In genomic region chr1:203289281-203289981, GRCh38 we compare ENCODE assay signal across 8 cellular contexts. TPM values are rescaled to one million over a fixed set of nuclear protein-coding genes. Genes with fewer than 3 reads are reported as not detected.
DNase-seq lines count a peak whose midpoint lies in the region; ATAC-seq, FAIRE-seq and TF ChIP-seq lines count a peak whose summit lies in the region.

No MANE protein-coding gene starts in this region.

- FAIRE-seq in endothelial cell of umbilical vein (lab: Jason Lieb, UNC): no peak

- H3K27ac ChIP-seq in KMS-11 (peak overlapping the region; percentile 98), endothelial cell of umbilical vein (ENCODE audit: insufficient read depth, low read depth, low read length) (no peak overlapping the region)

- H3K4me1 Mint-ChIP-seq in progenitor cell of endocrine pancreas (ENCODE audit: low read depth): peaks cover 69% of the 10 kb centered on the region

- no peaks in the 10 kb centered on the region for H3K27me3 ChIP-seq in KMS-11 (ENCODE audit: insufficient read depth, low read depth)
- H3K27me3 ChIP-seq in endothelial cell of umbilical vein (ENCODE audit: control insufficient read depth in 2 of 2, insufficient read depth in 2 of 2, low read length in 2 of 2): peaks cover 2 to 4% of the 10 kb centered on the region in 2 experiments

- H3K4me3 Mint-ChIP-seq in progenitor cell of endocrine pancreas (ENCODE audit: low read depth): peak overlapping the region; percentile 2

- H3K9ac ChIP-seq in KMS-11 (peak overlapping the region; percentile 89), endothelial cell of umbilical vein (replicated peaks; ENCODE audit: extremely low read depth, insufficient read depth, low read length) (no peak overlapping the region)

- H3K36me3 Mint-ChIP-seq in progenitor cell of endocrine pancreas (ENCODE audit: insufficient read depth): no peaks in the 10 kb centered on the region

- H2AFZ ChIP-seq in KMS-11 (ENCODE audit: low read depth) (peak overlapping the region; percentile 9; the same call in 1 of the 2 replicates), endothelial cell of umbilical vein (ENCODE audit: low read depth, low read length) (peak overlapping the region; percentile 40)

- peak overlapping the region; percentile 76 for H3K4me3 ChIP-seq in KMS-11 (IDR thresholded peaks at IDR 0.05; ENCODE audit: insufficient read depth, low read depth, low read length)
- H3K4me3 ChIP-seq in endothelial cell of umbilical vein (replicated peaks in 1 of 3; ENCODE audit: insufficient read depth in 1 of 3, low read depth in 1 of 3, low read length in 3 of 3): no peak overlapping the region

- POLR2A ChIA-PET in endothelial cell of umbilical vein (lab: Charles Lee): no interaction called here

- H3K27ac Mint-ChIP-seq in progenitor cell of endocrine pancreas: peak overlapping the region; percentile 99

- H3K4me2 ChIP-seq in KMS-11 (peak overlapping the region; percentile 95), endothelial cell of umbilical vein (ENCODE audit: insufficient read depth, low read length) (no peak overlapping the region)

- H3K9me3 Mint-ChIP-seq in progenitor cell of endocrine pancreas (ENCODE audit: low read depth): no peaks in the 10 kb centered on the region

- TF ChIP-seq CTCF in KMS-11 (conservative IDR thresholded peaks at IDR 0.05; ENCODE audit: low read depth, low read length) (no peak), endothelial cell of umbilical vein (IDR thresholded peaks at IDR 0.05; ENCODE audit: extremely low read depth in 1 of 2, insufficient read depth in 1 of 2, low read depth in 1 of 2, low read length in 2 of 2) (no peak), progenitor cell of endocrine pancreas (IDR thresholded peaks at IDR 0.05; ENCODE audit: unreplicated experiment) (no peak)

- ATAC-seq in GM21447 (IDR thresholded peaks at IDR 0.05; ENCODE audit: unreplicated experiment): peak; percentile 50

- intact Hi-C loops in endothelial cell of umbilical vein (cut with micrococcal nuclease): no loop called here

- DNase-seq in ELF-1 (ENCODE audit: low read depth, low spot score): peak; percentile 69
- DNase-seq in activated CD4-positive, alpha-beta T cell treated with anti-CD3 and anti-CD28 coated beads, Interleukin-2, amount 50 U/mL, for 48 hours: peak; percentile 88 to 92
- DNase-seq in endothelial cell of umbilical vein (ENCODE audit: low read depth, low spot score): no peak
- DNase-seq in progenitor cell of endocrine pancreas (ENCODE audit: low spot score, unreplicated experiment): no peak
- peak; percentile 73 for DNase-seq in ureter (ENCODE audit: low spot score)
- DNase-seq in AG08396 (ENCODE audit: low spot score): no peak

- no TSS peak for BruUV-seq in endothelial cell of umbilical vein (replicated peaks; lab: Mats Ljungman, UMichigan)

- H3K27me3 Mint-ChIP-seq in progenitor cell of endocrine pancreas: no peaks in the 10 kb centered on the region

- H3K36me3 ChIP-seq in KMS-11 (ENCODE audit: insufficient read depth) (no peaks in the 10 kb centered on the region), endothelial cell of umbilical vein (ENCODE audit: control insufficient read depth in 2 of 2, extremely low read depth in 1 of 2, insufficient read depth in 2 of 2, low read length in 2 of 2) (no peaks in the 10 kb centered on the region)

- H4K20me1 ChIP-seq in KMS-11 (ENCODE audit: insufficient read depth): no peaks in the 10 kb centered on the region
- no peaks in the 10 kb centered on the region for H4K20me1 ChIP-seq in endothelial cell of umbilical vein (replicated peaks; ENCODE audit: control insufficient read depth, extremely low read depth, insufficient read depth, low read length)

- TF ChIP-seq POLR2A in endothelial cell of umbilical vein (IDR thresholded peaks at IDR 0.05; ENCODE audit: low read depth, low read length): no peak

- no peaks in the 10 kb centered on the region for H3K9me3 ChIP-seq in endothelial cell of umbilical vein (replicated peaks; ENCODE audit: control insufficient read depth, insufficient read depth, low read length)

- CTCF ChIA-PET in endothelial cell of umbilical vein (lab: Charles Lee): interaction anchor here (0.8 to 11.1 kb wide), 4 partner anchors 11 to 38 kb away, joined by 3 to 91 read pairs (median 8); no protein-coding TSS in a partner anchor

- no peaks in the 10 kb centered on the region for H3K9me1 ChIP-seq in endothelial cell of umbilical vein (replicated peaks; ENCODE audit: control insufficient read depth, extremely low read depth, insufficient read depth, low read length)

- dilution Hi-C loops in endothelial cell of umbilical vein (cut with MboI; ENCODE audit: extremely low pct_ligation_motif_present, low sequenced_read_pairs): no loop called here

- H3K79me2 ChIP-seq in KMS-11 (ENCODE audit: insufficient read depth, low read depth) (no peaks in the 10 kb centered on the region), endothelial cell of umbilical vein (ENCODE audit: control insufficient read depth, insufficient read depth, low read length) (no peaks in the 10 kb centered on the region)

- H3K4me1 ChIP-seq in KMS-11 (ENCODE audit: low read depth, poor library complexity, severe bottlenecking) (peaks cover 96% of the 10 kb centered on the region), endothelial cell of umbilical vein (ENCODE audit: control insufficient read depth, extremely low read depth, insufficient read depth, low read length) (peaks cover 15% of the 10 kb centered on the region)

TF ChIP-seq in endothelial cell of umbilical vein, 7 proteins besides CTCF, POLR2A, EP300 and RAD21:
- TF ChIP-seq JUN (IDR thresholded peaks at IDR 0.05; ENCODE audit: borderline replicate concordance, insufficient read depth, insufficient read length, low read depth) (no peak), MAX (IDR thresholded peaks at IDR 0.05; ENCODE audit: insufficient read depth, insufficient read length) (no peak), FOS (IDR thresholded peaks at IDR 0.05; ENCODE audit: borderline replicate concordance, insufficient read depth, low read length) (no peak), EZH2 (IDR thresholded peaks at IDR 0.05; ENCODE audit: borderline replicate concordance, low read depth, low read length, severe bottlenecking) (no peak), POLR2AphosphoS5 (IDR thresholded peaks at IDR 0.05; ENCODE audit: insufficient read depth, low read depth, low read length) (no peak), MYC (IDR thresholded peaks at IDR 0.05; ENCODE audit: low read depth, low read length) (no peak), GATA2 (IDR thresholded peaks at IDR 0.05; ENCODE audit: insufficient read depth, insufficient read length, low read depth, low read length) (no peak)

RNA-seq across cellular contexts. Expression of gene BTG2, which starts 15.9 kb away (rescaled TPM):
- total RNA-seq in endothelial cell of umbilical vein (40.3 and 50.1 TPM in 2 replicates), progenitor cell of endocrine pancreas (103 and 110 TPM in 2 replicates), ureter (199 TPM)
- 35.6 and 59.0 TPM in 2 replicates for polyA plus RNA-seq in endothelial cell of umbilical vein
- 22.8 and 28.2 TPM in 2 replicates for polyA plus RNA-seq in endothelial cell of umbilical vein (2011; cell fraction: cytosol; rRNA removed)
- 16.8 and 17.3 TPM in 2 replicates for polyA plus RNA-seq in endothelial cell of umbilical vein (2011; cell fraction: nucleus; rRNA removed)
- 26.0 and 27.1 TPM in 2 replicates for polyA plus RNA-seq in endothelial cell of umbilical vein (2012)
- polyA minus RNA-seq in endothelial cell of umbilical vein: 50.2 and 51.0 TPM in 2 replicates
- 11.2 TPM for polyA minus RNA-seq in endothelial cell of umbilical vein (2011; cell fraction: cytosol; rRNA and poly(A)+ RNA removed)
- 17.3 and 21.6 TPM in 2 replicates for polyA minus RNA-seq in endothelial cell of umbilical vein (2011; cell fraction: nucleus; rRNA and poly(A)+ RNA removed)

RNA-seq across cellular contexts. Expression of gene CHIT1, which starts 60.0 kb away (rescaled TPM):
- not detected in 2 replicates for total RNA-seq in endothelial cell of umbilical vein
- polyA plus RNA-seq in endothelial cell of umbilical vein: not detected in 2 replicates
- not detected in 2 replicates for polyA plus RNA-seq in endothelial cell of umbilical vein (2011; cell fraction: cytosol; rRNA removed)
- not detected in 2 replicates for polyA plus RNA-seq in endothelial cell of umbilical vein (2011; cell fraction: nucleus; rRNA removed)
- not detected in 2 replicates for polyA plus RNA-seq in endothelial cell of umbilical vein (2012)
- polyA minus RNA-seq in endothelial cell of umbilical vein: not detected in 2 replicates
- polyA minus RNA-seq in endothelial cell of umbilical vein (2011; cell fraction: cytosol; rRNA and poly(A)+ RNA removed): not detected
- 0.24 TPM in 1 of 2 replicates, not detected in the other for polyA minus RNA-seq in endothelial cell of umbilical vein (2011; cell fraction: nucleus; rRNA and poly(A)+ RNA removed)
- 0.14 and 0.95 TPM in 2 replicates for total RNA-seq in progenitor cell of endocrine pancreas
- total RNA-seq in ureter: 6.6 TPM

Comparison
In these comparisons a context has a peak if more than half of its experiments do, and no peak if none do; other contexts are left out.
1. DNase-seq: peak in ELF-1 (single experiment), activated CD4-positive, alpha-beta T cell treated with anti-CD3 and anti-CD28 coated beads, Interleukin-2, amount 50 U/mL, for 48 hours (2 of 2) and ureter (single experiment); none in endothelial cell of umbilical vein (single experiment), progenitor cell of endocrine pancreas (single experiment) and AG08396 (single experiment).